ENCODE assay signal across 7 cellular contexts in genomic region chr1:50271968-50272578, GRCh38.
A peak's percentile ranks its signal among the peaks of the same experiment; 100 is the strongest.
DNase-seq lines count a peak whose midpoint lies in the region; ATAC-seq and TF ChIP-seq lines count a peak whose summit lies in the region.

No MANE protein-coding gene starts in this region.

- H3K27me3 Mint-ChIP-seq in activated CD8-positive, alpha-beta T cell treated with anti-CD3 and anti-CD28 coated beads, Interleukin-2, amount 10 ng/mL, durations not matched to agents 7 days and 5 days (ENCODE audit: low read depth), result no peaks in the 10 kb centered on the region

- no peaks in the 10 kb centered on the region for H3K27me3 ChIP-seq in thoracic aorta (replicated peaks; ENCODE audit: insufficient read depth)

- POLR2A ChIA-PET in activated CD8-positive, alpha-beta T cell treated with anti-CD3 and anti-CD28 coated beads, Interleukin-2, amount 10 ng/mL, durations not matched to agents 7 days and 5 days (lab: Charles Lee), result no interaction called here

- H3K4me3 ChIP-seq in thoracic aorta, result no peak overlapping the region

- H3K27ac ChIP-seq in thoracic aorta, result no peak overlapping the region

- H3K4me1 ChIP-seq in thoracic aorta (ENCODE audit: control insufficient read depth in 1 of 2, low read depth in 2 of 2), result no peaks in the 10 kb centered on the region

- no peaks in the 10 kb centered on the region for H3K9me3 ChIP-seq in thoracic aorta

- peak; percentile 69 for ATAC-seq in GM19467 (IDR thresholded peaks at IDR 0.05; ENCODE audit: unreplicated experiment)
- no peak for ATAC-seq in activated CD8-positive, alpha-beta T cell treated with anti-CD3 and anti-CD28 coated beads, Interleukin-2, amount 10 ng/mL, durations not matched to agents 7 days and 5 days
- ATAC-seq in thoracic aorta (ENCODE audit: insufficient number of reproducible peaks, low FRiP score, low read depth), result no peak
- ATAC-seq in GM21423 (IDR thresholded peaks at IDR 0.05; ENCODE audit: unreplicated experiment), result no peak

- peak; percentile 17 for TF ChIP-seq CTCF in thoracic aorta (IDR thresholded peaks at IDR 0.05)

- no peaks in the 10 kb centered on the region for H3K9me3 Mint-ChIP-seq in activated CD8-positive, alpha-beta T cell treated with anti-CD3 and anti-CD28 coated beads, Interleukin-2, amount 10 ng/mL, durations not matched to agents 7 days and 5 days (ENCODE audit: insufficient read depth)

- no peak overlapping the region for H3K4me3 Mint-ChIP-seq in activated CD8-positive, alpha-beta T cell treated with anti-CD3 and anti-CD28 coated beads, Interleukin-2, amount 10 ng/mL, durations not matched to agents 7 days and 5 days

- DNase-seq in ELR (ENCODE audit: low read depth) (peak; percentile 18), NAMALWA (ENCODE audit: low spot score) (peak; percentile 61), hypothalamus (lab: John Stamatoyannopoulos, UW) (peak in 30 of 51 donors; percentile 1 to 47 (median 16)), thoracic aorta (ENCODE audit: low spot score) (no peak)
- DNase-seq in activated CD8-positive, alpha-beta T cell treated with anti-CD3 and anti-CD28 coated beads, Interleukin-2, amount 10 ng/mL, durations not matched to agents 7 days and 5 days, result peak; percentile 32

- no peaks in the 10 kb centered on the region for H3K36me3 Mint-ChIP-seq in activated CD8-positive, alpha-beta T cell treated with anti-CD3 and anti-CD28 coated beads, Interleukin-2, amount 10 ng/mL, durations not matched to agents 7 days and 5 days (ENCODE audit: low read depth)

- no peak overlapping the region for H3K27ac Mint-ChIP-seq in activated CD8-positive, alpha-beta T cell treated with anti-CD3 and anti-CD28 coated beads, Interleukin-2, amount 10 ng/mL, durations not matched to agents 7 days and 5 days

- H3K36me3 ChIP-seq in thoracic aorta, result no peaks in the 10 kb centered on the region

- CTCF ChIA-PET in activated CD8-positive, alpha-beta T cell treated with anti-CD3 and anti-CD28 coated beads, Interleukin-2, amount 10 ng/mL, durations not matched to agents 7 days and 5 days (lab: Charles Lee), result interaction anchor here (0.6 to 1.7 kb wide), 3 partner anchors 11 to 248 kb away, joined by 3 read pairs; partner anchors contain the start of gene AGBL4

- no peaks in the 10 kb centered on the region for H3K4me1 Mint-ChIP-seq in activated CD8-positive, alpha-beta T cell treated with anti-CD3 and anti-CD28 coated beads, Interleukin-2, amount 10 ng/mL, durations not matched to agents 7 days and 5 days (ENCODE audit: low read depth)
